ENCODE assay signal across 15 cellular contexts in the genomic region with DNA sequence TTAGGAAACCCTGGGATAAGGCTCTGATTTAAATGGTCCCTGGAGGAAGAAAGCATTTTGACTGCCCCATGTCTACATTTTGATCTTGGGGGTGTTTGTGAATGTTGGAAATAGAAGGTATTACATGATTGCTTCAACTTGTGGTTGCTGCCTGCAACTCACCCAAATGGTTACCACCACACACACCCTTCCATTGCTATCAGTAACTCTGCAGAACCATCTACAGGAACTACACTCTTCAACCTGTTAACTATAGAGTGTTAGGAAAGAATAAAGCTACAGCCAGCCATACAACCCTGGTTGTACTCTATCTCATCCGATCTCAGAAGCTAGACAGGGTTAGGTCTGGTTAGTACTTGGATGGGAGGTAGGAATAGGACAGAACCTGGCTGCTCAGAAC.
"Had no signal": no experiment of that assay in that cellular context is flagged by ENCODE, and none has a peak within 500 bp of the region (broad histone marks: within the 10 kb centered on the region; RNA-seq: fewer than 3 reads in every experiment).

No MANE protein-coding gene starts in this region.

- H3K4me3 ChIP-seq: ascending aorta, breast epithelium, heart left ventricle, lower lobe of right lung had no signal

- H3K36me3 ChIP-seq: ascending aorta, breast epithelium, WERI-Rb-1 had no signal

- DNase-seq: activated CD4-positive, alpha-beta memory T cell treated with anti-CD3 and anti-CD28 coated beads, Interleukin-2, amount 10 ng/mL, durations not matched to agents 7 days and 5 days; activated CD4-positive, alpha-beta T cell treated with anti-CD3 and anti-CD28 coated beads for 36 hours; activated gamma-delta T cell treated with Interleukin-2 at 50 U/mL for 16 hours; dermis blood vessel endothelial cell; heart left ventricle; left colon; lower lobe of right lung; stimulated activated CD4-positive, alpha-beta T cell treated with anti-CD3 and anti-CD28 coated beads, Interleukin-1b, Interleukin-23, amount 100 ng/mL, for 48 hours; WERI-Rb-1 had no signal

- ATAC-seq: activated CD4-positive, alpha-beta T cell treated with anti-CD3 and anti-CD28 coated beads for 36 hours; heart left ventricle; left colon; lower lobe of right lung had no signal

- FAIRE-seq: frontal cortex, islet of Langerhans had no signal

- H3K4me1 ChIP-seq: ascending aorta, breast epithelium, heart left ventricle, lower lobe of right lung had no signal

- H3K4me3 Mint-ChIP-seq: activated CD4-positive, alpha-beta memory T cell treated with anti-CD3 and anti-CD28 coated beads, Interleukin-2, amount 10 ng/mL, durations not matched to agents 7 days and 5 days; activated CD4-positive, alpha-beta T cell treated with anti-CD3 and anti-CD28 coated beads for 36 hours; mesothelial cell of epicardium had no signal

- H3K9me3 Mint-ChIP-seq: activated CD4-positive, alpha-beta memory T cell treated with anti-CD3 and anti-CD28 coated beads, Interleukin-2, amount 10 ng/mL, durations not matched to agents 7 days and 5 days had no signal

- H3K4me1 Mint-ChIP-seq: activated CD4-positive, alpha-beta memory T cell treated with anti-CD3 and anti-CD28 coated beads, Interleukin-2, amount 10 ng/mL, durations not matched to agents 7 days and 5 days had no signal

- H3K27ac Mint-ChIP-seq: activated CD4-positive, alpha-beta memory T cell treated with anti-CD3 and anti-CD28 coated beads, Interleukin-2, amount 10 ng/mL, durations not matched to agents 7 days and 5 days; activated CD4-positive, alpha-beta T cell treated with anti-CD3 and anti-CD28 coated beads for 36 hours; mesothelial cell of epicardium had no signal

- H3K27me3 Mint-ChIP-seq: activated CD4-positive, alpha-beta memory T cell treated with anti-CD3 and anti-CD28 coated beads, Interleukin-2, amount 10 ng/mL, durations not matched to agents 7 days and 5 days; activated CD4-positive, alpha-beta T cell treated with anti-CD3 and anti-CD28 coated beads for 36 hours had no signal

- H3K27me3 ChIP-seq: ascending aorta, breast epithelium, heart left ventricle had no signal

- H3K27ac ChIP-seq: ascending aorta, breast epithelium, epithelial cell of prostate, lower lobe of right lung, WERI-Rb-1 had no signal
